29 cellular contexts compared by ENCODE assay signal in genomic region chr5:123535648-123536047, GRCh38.
"Had no signal": no experiment of that assay in that cellular context is flagged by ENCODE, and none has a peak within 500 bp of the region (broad histone marks: within the 10 kb centered on the region; RNA-seq: fewer than 3 reads in every experiment).

No MANE protein-coding gene starts in this region.

- FAIRE-seq: endothelial cell of umbilical vein had no signal

- H3K4me1 ChIP-seq: ascending aorta, colonic mucosa, left lung, right atrium auricular region had no signal

- DNase-seq: activated CD4-positive, alpha-beta memory T cell treated with anti-CD3 and anti-CD28 coated beads, Interleukin-2, amount 10 ng/mL, durations not matched to agents 7 days and 5 days; activated CD4-positive, alpha-beta T cell treated with anti-CD3 and anti-CD28 coated beads for 1 hour; activated CD4-positive, alpha-beta T cell treated with anti-CD3 and anti-CD28 coated beads, Interleukin-2, amount 10 ng/mL, durations not matched to agents 7 days and 5 days; activated CD8-positive, alpha-beta memory T cell treated with anti-CD3 and anti-CD28 coated beads, Interleukin-2, amount 50 U/mL, for 48 hours; activated gamma-delta T cell; activated naive CD4-positive, alpha-beta T cell treated with anti-CD3 and anti-CD28 coated beads, Interleukin-2, amount 10 ng/mL, durations not matched to agents 7 days and 5 days; activated naive CD8-positive, alpha-beta T cell treated with anti-CD3 and anti-CD28 coated beads, Interleukin-2, amount 10 ng/mL, durations not matched to agents 7 days and 5 days; activated T-cell treated with anti-CD3 and anti-CD28 coated beads, Interleukin-2, amount 50 U/mL, for 24 hours; cerebellar nuclear complex; colonic mucosa; effector memory CD8-positive, alpha-beta T cell; foreskin keratinocyte; heart left ventricle; left lung; lower lobe of right lung; mesendoderm; natural killer cell; stimulated activated CD4-positive, alpha-beta T cell treated with anti-CD3 and anti-CD28 coated beads, Interleukin-15, amount 100 ng/mL, for 24 hours; stimulated activated CD4-positive, alpha-beta T cell treated with anti-CD3 and anti-CD28 coated beads, Interleukin-2, amount 100 ng/mL, for 24 hours; stimulated activated naive CD4-positive, alpha-beta T cell; T1000; tibial artery; upper lobe of right lung had no signal

- ATAC-seq: effector memory CD8-positive, alpha-beta T cell; foreskin keratinocyte; heart left ventricle; left lung; lower lobe of right lung; natural killer cell; upper lobe of right lung had no signal

- H3K27ac Mint-ChIP-seq: activated CD4-positive, alpha-beta memory T cell treated with anti-CD3 and anti-CD28 coated beads, Interleukin-2, amount 10 ng/mL, durations not matched to agents 7 days and 5 days; activated CD4-positive, alpha-beta T cell treated with anti-CD3 and anti-CD28 coated beads, Interleukin-2, amount 10 ng/mL, durations not matched to agents 7 days and 5 days; activated naive CD4-positive, alpha-beta T cell treated with anti-CD3 and anti-CD28 coated beads, Interleukin-2, amount 10 ng/mL, durations not matched to agents 7 days and 5 days; activated naive CD8-positive, alpha-beta T cell treated with anti-CD3 and anti-CD28 coated beads, Interleukin-2, amount 10 ng/mL, durations not matched to agents 7 days and 5 days; activated T-cell treated with anti-CD3 and anti-CD28 coated beads, Interleukin-2, amount 50 U/mL, for 24 hours; brain; effector memory CD8-positive, alpha-beta T cell had no signal

- H3K9me3 ChIP-seq: ascending aorta, colonic mucosa, heart left ventricle, left lung, lower lobe of right lung, right atrium auricular region, suprapubic skin, tibial artery, upper lobe of right lung had no signal

- H3K4me3 Mint-ChIP-seq: activated CD4-positive, alpha-beta memory T cell treated with anti-CD3 and anti-CD28 coated beads, Interleukin-2, amount 10 ng/mL, durations not matched to agents 7 days and 5 days; activated CD4-positive, alpha-beta T cell treated with anti-CD3 and anti-CD28 coated beads, Interleukin-2, amount 10 ng/mL, durations not matched to agents 7 days and 5 days; activated naive CD4-positive, alpha-beta T cell treated with anti-CD3 and anti-CD28 coated beads, Interleukin-2, amount 10 ng/mL, durations not matched to agents 7 days and 5 days; activated naive CD8-positive, alpha-beta T cell treated with anti-CD3 and anti-CD28 coated beads, Interleukin-2, amount 10 ng/mL, durations not matched to agents 7 days and 5 days; activated T-cell treated with anti-CD3 and anti-CD28 coated beads, Interleukin-2, amount 50 U/mL, for 24 hours; brain; effector memory CD8-positive, alpha-beta T cell; natural killer cell had no signal

- H3K4me1 Mint-ChIP-seq: activated CD4-positive, alpha-beta memory T cell treated with anti-CD3 and anti-CD28 coated beads, Interleukin-2, amount 10 ng/mL, durations not matched to agents 7 days and 5 days; activated naive CD4-positive, alpha-beta T cell treated with anti-CD3 and anti-CD28 coated beads, Interleukin-2, amount 10 ng/mL, durations not matched to agents 7 days and 5 days had no signal

- H3K9me3 Mint-ChIP-seq: activated CD4-positive, alpha-beta memory T cell treated with anti-CD3 and anti-CD28 coated beads, Interleukin-2, amount 10 ng/mL, durations not matched to agents 7 days and 5 days; activated CD4-positive, alpha-beta T cell treated with anti-CD3 and anti-CD28 coated beads, Interleukin-2, amount 10 ng/mL, durations not matched to agents 7 days and 5 days; activated naive CD4-positive, alpha-beta T cell treated with anti-CD3 and anti-CD28 coated beads, Interleukin-2, amount 10 ng/mL, durations not matched to agents 7 days and 5 days; activated naive CD8-positive, alpha-beta T cell treated with anti-CD3 and anti-CD28 coated beads, Interleukin-2, amount 10 ng/mL, durations not matched to agents 7 days and 5 days; activated T-cell treated with anti-CD3 and anti-CD28 coated beads, Interleukin-2, amount 50 U/mL, for 24 hours; effector memory CD8-positive, alpha-beta T cell; natural killer cell had no signal

- H3K27me3 Mint-ChIP-seq: activated CD4-positive, alpha-beta memory T cell treated with anti-CD3 and anti-CD28 coated beads, Interleukin-2, amount 10 ng/mL, durations not matched to agents 7 days and 5 days; activated CD4-positive, alpha-beta T cell treated with anti-CD3 and anti-CD28 coated beads, Interleukin-2, amount 10 ng/mL, durations not matched to agents 7 days and 5 days; activated naive CD4-positive, alpha-beta T cell treated with anti-CD3 and anti-CD28 coated beads, Interleukin-2, amount 10 ng/mL, durations not matched to agents 7 days and 5 days; activated naive CD8-positive, alpha-beta T cell treated with anti-CD3 and anti-CD28 coated beads, Interleukin-2, amount 10 ng/mL, durations not matched to agents 7 days and 5 days; activated T-cell treated with anti-CD3 and anti-CD28 coated beads, Interleukin-2, amount 50 U/mL, for 24 hours; brain; effector memory CD8-positive, alpha-beta T cell had no signal

- H3K4me3 ChIP-seq: ascending aorta, cardiac muscle cell, colonic mucosa, heart left ventricle, left lung, lower lobe of right lung, right atrium auricular region, suprapubic skin, tibial artery, upper lobe of right lung had no signal

- H3K27ac ChIP-seq: ascending aorta, cardiac muscle cell, colonic mucosa, foreskin keratinocyte, heart left ventricle, left lung, lower lobe of right lung, right atrium auricular region, suprapubic skin, tibial artery, upper lobe of right lung had no signal

- H3K27me3 ChIP-seq: ascending aorta, cardiac muscle cell, colonic mucosa, foreskin keratinocyte, heart left ventricle, left lung, right atrium auricular region, suprapubic skin, tibial artery, upper lobe of right lung had no signal
